22 cellular contexts compared by ENCODE assay signal in the genomic region with DNA sequence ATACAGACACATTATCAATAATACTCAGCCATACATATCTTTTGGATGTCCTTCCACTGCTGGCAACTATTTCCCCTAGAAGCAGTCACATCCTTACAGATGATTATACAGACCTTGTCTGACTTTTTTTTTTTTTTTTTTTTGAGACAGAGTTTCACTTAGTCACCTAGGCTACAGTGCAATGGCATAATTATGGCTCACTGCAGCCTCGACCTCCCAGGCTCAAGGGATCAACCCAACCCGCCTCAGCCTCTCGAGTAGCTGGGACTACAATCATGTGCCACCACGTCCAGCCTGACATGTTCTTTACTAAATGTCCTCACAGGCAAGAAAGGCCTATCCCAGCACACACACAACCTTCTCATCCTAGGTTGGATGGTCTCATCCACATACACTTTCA. TPM values are rescaled to one million over a fixed set of nuclear protein-coding genes. Genes with fewer than 3 reads are reported as not detected.
DNase-seq lines count a peak whose midpoint lies in the region; ATAC-seq and TF ChIP-seq lines count a peak whose summit lies in the region.
"Had no signal": no experiment of that assay in that cellular context is flagged by ENCODE, and none has a peak within 500 bp of the region (broad histone marks: within the 10 kb centered on the region; RNA-seq: fewer than 3 reads in every experiment).

No MANE protein-coding gene starts in this region.

- no peaks in the 10 kb centered on the region for H3K36me3 ChIP-seq in HEK293 (ENCODE audit: control insufficient read depth in 2 of 2, insufficient read depth in 1 of 2, low read length in 2 of 2)
- H3K36me3 ChIP-seq: Peyer's patch, SJCRH30 had no signal

- H3K4me3 Mint-ChIP-seq in dendritic cell treated with granulocyte-macrophage colony-stimulating factor and Interleukin-4, amounts not matched to agents 40 ng/mL and 50 ng/mL, for 4 days = no peak overlapping the region
- H3K4me3 Mint-ChIP-seq: CD4-positive, CD25-positive, alpha-beta regulatory T cell had no signal

- DNase-seq in NCI-H69 (lab: John Stamatoyannopoulos, UW) (peak; percentile 27), left colon (no peak), T-helper 2 cell (no peak), dedifferentiated amniotic fluid mesenchymal stem cell (ENCODE audit: extremely low spot score) (no peak), NAMALWA (ENCODE audit: low spot score) (no peak)
- DNase-seq: CD4-positive, CD25-positive, alpha-beta regulatory T cell; DMS 273 treated with DMSO at 0.1 percent for 48 hours; DMS79 treated with DMSO at 0.1 percent for 48 hours; GOT3; KG1; NCI-H1105; NCI-H146; NCI-H2029; NCI-H226; NCI-H510A treated with DMSO at 0.1 percent for 48 hours; NCI-H82; Peyer's patch; SJCRH30 had no signal

- H3K27me3 Mint-ChIP-seq in dendritic cell treated with granulocyte-macrophage colony-stimulating factor and Interleukin-4, amounts not matched to agents 40 ng/mL and 50 ng/mL, for 4 days = no peaks in the 10 kb centered on the region

- H3K4me3 ChIP-seq in HEK293 (ENCODE audit: low read depth, low read length) = no peak overlapping the region
- H3K4me3 ChIP-seq: GM12878, Peyer's patch, SJCRH30 had no signal

- intact Hi-C loops in dendritic cell treated with granulocyte-macrophage colony-stimulating factor and Interleukin-4, amounts not matched to agents 40 ng/mL and 50 ng/mL, for 4 days (cut with micrococcal nuclease) = no loop called here
- intact Hi-C loops in left colon (cut with DNase I, micrococcal nuclease) = no loop called here

- CTCF ChIA-PET in HEK293 (lab: Yijun Ruan, JAX) = no interaction called here

- H3K9me3 ChIP-seq in HEK293 (ENCODE audit: control insufficient read depth, insufficient read depth, low read depth, low read length) = no peaks in the 10 kb centered on the region
- H3K9me3 ChIP-seq: Peyer's patch, SJCRH30 had no signal

- ATAC-seq in left colon = no peak
- ATAC-seq: GM12878, HepG2 had no signal

- no peaks in the 10 kb centered on the region for H3K9me3 Mint-ChIP-seq in dendritic cell treated with granulocyte-macrophage colony-stimulating factor and Interleukin-4, amounts not matched to agents 40 ng/mL and 50 ng/mL, for 4 days

- H3K4me1 Mint-ChIP-seq in dendritic cell treated with granulocyte-macrophage colony-stimulating factor and Interleukin-4, amounts not matched to agents 40 ng/mL and 50 ng/mL, for 4 days (ENCODE audit: low read depth) = peaks cover 43% of the 10 kb centered on the region
- H3K4me1 Mint-ChIP-seq: CD4-positive, CD25-positive, alpha-beta regulatory T cell had no signal

- no peak for TF ChIP-seq CTCF in HEK293 (tag by site-specific recombination; IDR thresholded peaks at IDR 0.05)

- no peak overlapping the region for H3K27ac ChIP-seq in HEK293 (ENCODE audit: extremely low read depth, low read depth, low read length)
- H3K27ac ChIP-seq: Peyer's patch, SJCRH30 had no signal

- H3K27ac Mint-ChIP-seq in dendritic cell treated with granulocyte-macrophage colony-stimulating factor and Interleukin-4, amounts not matched to agents 40 ng/mL and 50 ng/mL, for 4 days = peak overlapping the region; percentile 29
- H3K27ac Mint-ChIP-seq: CD4-positive, CD25-positive, alpha-beta regulatory T cell had no signal

- POLR2A ChIA-PET in HEK293 (lab: Yijun Ruan, JAX) = no interaction called here

- 0 out of 2 replicates have a peak, but pooled peaks cover 2% of the 10 kb centered on the region for H3K4me1 ChIP-seq in HEK293 (ENCODE audit: control insufficient read depth, insufficient read depth, low read length)

- no peaks in the 10 kb centered on the region for H3K36me3 Mint-ChIP-seq in dendritic cell treated with granulocyte-macrophage colony-stimulating factor and Interleukin-4, amounts not matched to agents 40 ng/mL and 50 ng/mL, for 4 days (ENCODE audit: low read depth)
- H3K36me3 Mint-ChIP-seq: CD4-positive, CD25-positive, alpha-beta regulatory T cell had no signal

TF ChIP-seq in HEK293, 187 proteins besides CTCF, POLR2A, EP300 and RAD21:
- TF ChIP-seq ZNF621 (tag by site-specific recombination; IDR thresholded peaks at IDR 0.05) = no peak
- peak; percentile 79; the same call in 1 of the 2 replicates for TF ChIP-seq PRDM1 (tag by site-specific recombination; IDR thresholded peaks at IDR 0.05)
- no peak for TF ChIP-seq ZNF433 (tag by site-specific recombination; IDR thresholded peaks at IDR 0.05; ENCODE audit: low read depth)
- peak; percentile 35; the same call in 1 of the 2 replicates for TF ChIP-seq ZBTB17 (tag by site-specific recombination; IDR thresholded peaks at IDR 0.05)

RNA-seq across cellular contexts. Expression of a gene that starts 24.0 kb away (rescaled TPM):
- 1 to 10 TPM; 4.6 to 7.1 TPM for total RNA-seq in left colon

RNA-seq across cellular contexts. Expression of a gene that starts 29.9 kb away (rescaled TPM):
- 10 to 100 TPM in 1 of 2 donors, 1 to 10 TPM in 1; 3.3 to 12.7 TPM for total RNA-seq in left colon
- total RNA-seq: CD4-positive, CD25-positive, alpha-beta regulatory T cell had no signal
